ENCODE assay signal across 1 cellular context in genomic region chr2:181891966-181892794, GRCh38.
TF ChIP-seq lines count a peak whose summit lies in the region.

No MANE protein-coding gene starts in this region.

TF ChIP-seq in HepG2, 621 proteins besides CTCF, POLR2A, EP300 and RAD21 (continued from another document):
- TF ChIP-seq FUBP1 (CRISPR knock-in tag; IDR thresholded peaks at IDR 0.05; ENCODE audit: borderline replicate concordance), result no peak
- TF ChIP-seq SSRP1 (CRISPR knock-in tag; IDR thresholded peaks at IDR 0.05), result no peak
- TF ChIP-seq, protein P1, sequence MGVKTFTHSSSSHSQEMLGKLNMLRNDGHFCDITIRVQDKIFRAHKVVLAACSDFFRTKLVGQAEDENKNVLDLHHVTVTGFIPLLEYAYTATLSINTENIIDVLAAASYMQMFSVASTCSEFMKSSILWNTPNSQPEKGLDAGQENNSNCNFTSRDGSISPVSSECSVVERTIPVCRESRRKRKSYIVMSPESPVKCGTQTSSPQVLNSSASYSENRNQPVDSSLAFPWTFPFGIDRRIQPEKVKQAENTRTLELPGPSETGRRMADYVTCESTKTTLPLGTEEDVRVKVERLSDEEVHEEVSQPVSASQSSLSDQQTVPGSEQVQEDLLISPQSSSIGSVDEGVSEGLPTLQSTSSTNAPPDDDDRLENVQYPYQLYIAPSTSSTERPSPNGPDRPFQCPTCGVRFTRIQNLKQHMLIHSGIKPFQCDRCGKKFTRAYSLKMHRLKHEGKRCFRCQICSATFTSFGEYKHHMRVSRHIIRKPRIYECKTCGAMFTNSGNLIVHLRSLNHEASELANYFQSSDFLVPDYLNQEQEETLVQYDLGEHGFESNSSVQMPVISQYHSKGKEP (CRISPR knock-in tag; IDR thresholded peaks at IDR 0.05), result peak; percentile 89; the same call in 1 of the 2 replicates
- no peak for TF ChIP-seq RELA (CRISPR knock-in tag; IDR thresholded peaks at IDR 0.05)
- no peak; the same call in 1 of the 2 replicates for TF ChIP-seq ZNF556 (CRISPR knock-in tag; IDR thresholded peaks at IDR 0.05; ENCODE audit: borderline replicate concordance)
- no peak for TF ChIP-seq CREB1 (IDR thresholded peaks at IDR 0.05)
- TF ChIP-seq CREB1 (CRISPR knock-in tag; IDR thresholded peaks at IDR 0.05), result no peak
- no peak for TF ChIP-seq SP1 (IDR thresholded peaks at IDR 0.05)
- no peak for TF ChIP-seq SP1 (CRISPR knock-in tag; IDR thresholded peaks at IDR 0.05)
